Comparison of ENCODE assay signal across 9 cellular contexts in genomic region chr20:46151936-46152335, GRCh38. TPM values are rescaled to one million over a fixed set of nuclear protein-coding genes. Genes with fewer than 3 reads are reported as not detected.
DNase-seq lines count a peak whose midpoint lies in the region; ATAC-seq and TF ChIP-seq lines count a peak whose summit lies in the region.
"Had no signal": no experiment of that assay in that cellular context is flagged by ENCODE, and none has a peak within 500 bp of the region (broad histone marks: within the 10 kb centered on the region; RNA-seq: fewer than 3 reads in every experiment).

No MANE protein-coding gene starts in this region.

- H3K9me3 ChIP-seq in AG04450 (ENCODE audit: control insufficient read depth, insufficient read depth, low read length) (no peaks in the 10 kb centered on the region), RWPE2 (ENCODE audit: severe bottlenecking) (no peaks in the 10 kb centered on the region)

- H3K36me3 Mint-ChIP-seq in glutamatergic neuron (ENCODE audit: unreplicated experiment): no peaks in the 10 kb centered on the region

- DNase-seq in AG04450 (ENCODE audit: low read depth, low spot score) (no peak), GM12864 (ENCODE audit: low read depth) (no peak), RWPE2 (ENCODE audit: low spot score) (no peak), glutamatergic neuron (peak; percentile 66), DMS153 treated with DMSO at 0.1 percent for 48 hours (lab: John Stamatoyannopoulos, UW; ENCODE audit: unreplicated experiment) (no peak), anterior cingulate cortex (lab: John Stamatoyannopoulos, UW) (no peak)
- DNase-seq: NCI-H748 treated with DMSO at 0.1 percent for 48 hours had no signal

- POLR2A ChIA-PET in AG04450 (lab: Yijun Ruan, JAX): no interaction called here

- H3K4me1 ChIP-seq in RWPE2 (ENCODE audit: insufficient read depth, poor library complexity, severe bottlenecking): no peaks in the 10 kb centered on the region

- peaks cover 4% of the 10 kb centered on the region for H3K27me3 Mint-ChIP-seq in glutamatergic neuron (ENCODE audit: unreplicated experiment)

- H3K36me3 ChIP-seq in RWPE2 (ENCODE audit: low read depth): no peaks in the 10 kb centered on the region

- CTCF ChIA-PET in AG04450 (lab: Charles Lee): no interaction called here

- ATAC-seq in RWPE2 (ENCODE audit: low read depth) (peak; percentile 21; the same call in 1 of the 3 replicates), HG03457 (IDR thresholded peaks at IDR 0.05; ENCODE audit: unreplicated experiment) (no peak), GM21576 (IDR thresholded peaks at IDR 0.05; ENCODE audit: unreplicated experiment) (no peak)

- TF ChIP-seq CTCF in AG04450 (IDR thresholded peaks at IDR 0.05; ENCODE audit: low read depth, low read length) (peak; percentile 34), GM12864 (IDR thresholded peaks at IDR 0.05; ENCODE audit: low read depth, low read length, missing control alignments) (peak; percentile 72), RWPE2 (IDR thresholded peaks at IDR 0.05; ENCODE audit: poor library complexity, severe bottlenecking) (peak; percentile 83), glutamatergic neuron (IDR thresholded peaks at IDR 0.05; ENCODE audit: partially characterized antibody, unreplicated experiment) (peak; percentile 72)

- H3K4me3 ChIP-seq in AG04450 (ENCODE audit: low read depth, low read length): no peak overlapping the region
- no peak overlapping the region for H3K4me3 ChIP-seq in GM12864 (ENCODE audit: low read depth, low read length)
- no peak overlapping the region for H3K4me3 ChIP-seq in RWPE2 (ENCODE audit: severe bottlenecking)

- H3K4me3 Mint-ChIP-seq in glutamatergic neuron (ENCODE audit: unreplicated experiment): no peak overlapping the region

- H3K27ac ChIP-seq in AG04450 (ENCODE audit: low read depth, low read length) (no peak overlapping the region), RWPE2 (ENCODE audit: poor library complexity, severe bottlenecking) (no peak overlapping the region)

- H3K27me3 ChIP-seq in AG04450 (ENCODE audit: control insufficient read depth, insufficient read depth, low read length) (peaks cover 19% of the 10 kb centered on the region), RWPE2 (ENCODE audit: insufficient read depth, poor library complexity, severe bottlenecking) (no peaks in the 10 kb centered on the region)

- no peak overlapping the region for H3K27ac Mint-ChIP-seq in glutamatergic neuron (ENCODE audit: unreplicated experiment)

- H3K9me3 Mint-ChIP-seq in glutamatergic neuron (ENCODE audit: unreplicated experiment): no peaks in the 10 kb centered on the region

- H3K4me1 Mint-ChIP-seq in glutamatergic neuron (ENCODE audit: low read depth, unreplicated experiment): peaks cover 17% of the 10 kb centered on the region

RNA-seq across cellular contexts. Expression of gene CD40, which starts 33.8 kb away (rescaled TPM):
- polyA plus RNA-seq in AG04450 (2011; rRNA removed): 0.21 and 0.37 TPM in 2 replicates
- polyA minus RNA-seq in AG04450 (2011; rRNA and poly(A)+ RNA removed): not detected in 2 replicates
- total RNA-seq in glutamatergic neuron (ENCODE audit: unreplicated experiment): 1.2 TPM
